ENCODE assay signal across 9 cellular contexts in genomic region chr19:58385313-58386165, GRCh38. TPM values are rescaled to one million over a fixed set of nuclear protein-coding genes. Genes with fewer than 3 reads are reported as not detected.
DNase-seq lines count a peak whose midpoint lies in the region; ATAC-seq and TF ChIP-seq lines count a peak whose summit lies in the region.
"Had no signal": no experiment of that assay in that cellular context is flagged by ENCODE, and none has a peak within 500 bp of the region (broad histone marks: within the 10 kb centered on the region; RNA-seq: fewer than 3 reads in every experiment).

No MANE protein-coding gene starts in this region.

- peak overlapping the region; percentile 88 for H3K4me2 ChIP-seq in Loucy (ENCODE audit: low read depth, low read length, poor library complexity, severe bottlenecking)

- peaks cover 0 to 2% (median 0%) of the 10 kb centered on the region in 5 donors for H3K27me3 Mint-ChIP-seq in naive thymus-derived CD8-positive, alpha-beta T cell

- H3K79me2 ChIP-seq in ACC112 (ENCODE audit: control insufficient read depth, insufficient read depth, low read length, unreplicated experiment) (peaks cover 31% of the 10 kb centered on the region), Loucy (ENCODE audit: insufficient read depth, low read length) (peaks cover 51% of the 10 kb centered on the region)

- peak; percentile 10 for DNase-seq in choroid plexus epithelial cell (ENCODE audit: low read depth)
- DNase-seq in naive thymus-derived CD8-positive, alpha-beta T cell: peak in 1 of 10 donors; percentile 33
- no peak for DNase-seq in occipital lobe (lab: John Stamatoyannopoulos, UW)
- DNase-seq in NCI-H146 treated with DMSO at 0.1 percent for 48 hours (lab: John Stamatoyannopoulos, UW; ENCODE audit: unreplicated experiment): no peak
- DNase-seq in LoVo (ENCODE audit: low spot score): no peak

- no peaks in the 10 kb centered on the region for H3K9me3 Mint-ChIP-seq in naive thymus-derived CD8-positive, alpha-beta T cell

- H3K36me3 Mint-ChIP-seq in naive thymus-derived CD8-positive, alpha-beta T cell: peaks cover 0 to 27% (median 7%) of the 10 kb centered on the region in 3 donors

- H3K9me2 ChIP-seq in Loucy (replicated peaks; ENCODE audit: low read depth, low read length): no peaks in the 10 kb centered on the region

- peaks cover 31% of the 10 kb centered on the region for H4K20me1 ChIP-seq in Loucy (ENCODE audit: insufficient read depth, low read length, poor library complexity, severe bottlenecking)

- H3K4me1 Mint-ChIP-seq in naive thymus-derived CD8-positive, alpha-beta T cell: peaks cover 12 to 55% (median 49%) of the 10 kb centered on the region in 4 donors

- H3K4me3 Mint-ChIP-seq in naive thymus-derived CD8-positive, alpha-beta T cell: peak overlapping the region; percentile 92 to 99 (median 95)

- H3K9ac ChIP-seq in Loucy (ENCODE audit: low read depth, low read length, poor library complexity, severe bottlenecking): peak overlapping the region; percentile 99

- peak overlapping the region; percentile 97 to 100 (median 98) for H3K27ac Mint-ChIP-seq in naive thymus-derived CD8-positive, alpha-beta T cell

- H3K27me3 ChIP-seq in ACC112 (ENCODE audit: insufficient read depth, low read length): no peaks in the 10 kb centered on the region
- no peaks in the 10 kb centered on the region for H3K27me3 ChIP-seq in Loucy (ENCODE audit: insufficient read depth, low read length, poor library complexity, severe bottlenecking)

- POLR2A ChIA-PET in naive thymus-derived CD8-positive, alpha-beta T cell (lab: Charles Lee): interaction anchor here (0.9 to 4.6 kb wide), 9 partner anchors 16 to 190 kb away, joined by 3 to 26 read pairs (median 5); partner anchors contain the start of genes ZNF497, ZNF584 and ZSCAN22

- no peaks in the 10 kb centered on the region for H3K9me3 ChIP-seq in Loucy (ENCODE audit: insufficient read depth, low read depth, low read length)

- no peaks in the 10 kb centered on the region for H3F3A ChIP-seq in Loucy (ENCODE audit: low read depth)

- peak overlapping the region; percentile 93 for H3K27ac ChIP-seq in ACC112 (ENCODE audit: low read depth, low read length)

- no peak for ATAC-seq in naive thymus-derived CD8-positive, alpha-beta T cell
- ATAC-seq in HG02763 (IDR thresholded peaks at IDR 0.05; ENCODE audit: unreplicated experiment): no peak

- H3K4me3 ChIP-seq in ACC112 (ENCODE audit: low read depth, low read length) (peak overlapping the region; percentile 98), Loucy (ENCODE audit: low read length, poor library complexity, severe bottlenecking) (peak overlapping the region; percentile 96), choroid plexus epithelial cell (ENCODE audit: low read depth, low read length) (peak overlapping the region; percentile 82)

- H2AFZ ChIP-seq in ACC112 (ENCODE audit: low read length, unreplicated experiment) (no peak overlapping the region), Loucy (ENCODE audit: low read length) (no peak overlapping the region)

- no peaks in the 10 kb centered on the region; the same call in 1 of the 2 replicates for H3K36me3 ChIP-seq in ACC112 (ENCODE audit: insufficient read depth, low read length)
- H3K36me3 ChIP-seq in Loucy (ENCODE audit: insufficient read depth, low read length): peaks cover 2% of the 10 kb centered on the region; the same call in 1 of the 2 replicates

- H3K4me1 ChIP-seq in ACC112 (ENCODE audit: control insufficient read depth, insufficient read depth, low read length, unreplicated experiment) (peaks cover 12% of the 10 kb centered on the region), Loucy (ENCODE audit: insufficient read depth, low read length, poor library complexity, severe bottlenecking) (peaks cover 30% of the 10 kb centered on the region)

- no peak for TF ChIP-seq CTCF in Loucy (conservative IDR thresholded peaks at IDR 0.05; ENCODE audit: low read length)
- TF ChIP-seq CTCF in choroid plexus epithelial cell (conservative IDR thresholded peaks at IDR 0.05; ENCODE audit: low read depth, low read length): no peak

RNA-seq across cellular contexts. Expression of gene RPS5, which starts 1.5 kb away (rescaled TPM):
- total RNA-seq in naive thymus-derived CD8-positive, alpha-beta T cell: 1,000 to 10,000 TPM; 1,656 to 1,664 TPM
- polyA plus RNA-seq in naive thymus-derived CD8-positive, alpha-beta T cell: 1,000 to 10,000 TPM; 1,899 to 2,106 (median 2,080) TPM
- 1,568 TPM for total RNA-seq in occipital lobe

RNA-seq across cellular contexts. Expression of gene ZNF837, which starts 4.7 kb away (rescaled TPM):
- 1 to 10 TPM; 5.6 to 5.8 TPM for total RNA-seq in naive thymus-derived CD8-positive, alpha-beta T cell
- 10 to 100 TPM in 1 of 3 donors, 1 to 10 TPM in 2; 4.2 to 14.3 (median 9.9) TPM for polyA plus RNA-seq in naive thymus-derived CD8-positive, alpha-beta T cell
- total RNA-seq in occipital lobe: 0.94 TPM

RNA-seq across cellular contexts. Expression of gene RNF225, which starts 9.9 kb away (rescaled TPM):
- 1 to 10 TPM in 1 of 2 experiments, under 1 TPM in 1; 0.39 to 1.2 TPM for total RNA-seq in naive thymus-derived CD8-positive, alpha-beta T cell
- not detected for polyA plus RNA-seq in naive thymus-derived CD8-positive, alpha-beta T cell
- not detected for total RNA-seq in occipital lobe
- total RNA-seq: glomerular endothelial cell had no signal

RNA-seq across cellular contexts. Expression of gene ZNF584, which starts 22.9 kb away (rescaled TPM):
- 10 to 100 TPM; 10.6 to 10.7 TPM for total RNA-seq in naive thymus-derived CD8-positive, alpha-beta T cell
- 1 to 10 TPM; 6.3 to 6.5 (median 6.4) TPM for polyA plus RNA-seq in naive thymus-derived CD8-positive, alpha-beta T cell
- 14.3 TPM for total RNA-seq in occipital lobe

RNA-seq across cellular contexts. Expression of gene ZNF497, which starts 23.0 kb away (rescaled TPM):
- 1 to 10 TPM; 4.7 to 6.6 TPM for total RNA-seq in naive thymus-derived CD8-positive, alpha-beta T cell
- 1 to 10 TPM; 1.8 to 2.2 (median 1.9) TPM for polyA plus RNA-seq in naive thymus-derived CD8-positive, alpha-beta T cell
- 5.9 TPM for total RNA-seq in occipital lobe
